ENCODE assay signal across 17 cellular contexts in the genomic region with DNA sequence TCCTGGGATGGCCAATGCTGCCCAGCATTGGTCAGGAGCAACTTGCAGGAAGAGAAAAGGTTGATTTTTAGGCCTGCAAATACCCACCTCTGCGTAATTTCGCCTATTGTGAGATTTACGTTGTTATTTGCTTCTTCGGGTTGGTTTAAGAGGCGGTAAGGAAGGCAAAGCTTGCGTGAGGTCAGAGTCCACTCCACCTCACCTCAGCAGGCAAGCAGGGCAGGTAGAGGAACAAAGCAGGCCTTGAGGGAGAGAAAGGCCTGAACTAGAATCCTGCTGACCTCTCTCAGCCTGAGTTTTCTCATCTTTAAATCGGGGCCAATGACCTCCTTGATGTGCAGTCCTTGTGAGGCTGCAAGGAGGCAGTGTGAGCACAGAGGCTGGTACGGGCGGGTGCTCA.
"Had no signal": no experiment of that assay in that cellular context is flagged by ENCODE, and none has a peak within 500 bp of the region (broad histone marks: within the 10 kb centered on the region; RNA-seq: fewer than 3 reads in every experiment).

No MANE protein-coding gene starts in this region.

- H3K36me3 Mint-ChIP-seq: activated naive CD4-positive, alpha-beta T cell treated with anti-CD3 and anti-CD28 coated beads, Interleukin-2, amount 50 U/mL, for 24 hours; naive thymus-derived CD4-positive, alpha-beta T cell had no signal

- H3K4me1 ChIP-seq: breast epithelium, gastrocnemius medialis, left ventricle myocardium inferior, parathyroid adenoma had no signal

- ATAC-seq: gastrocnemius medialis had no signal

- H3K9me3 ChIP-seq: adrenal gland, breast epithelium, gastrocnemius medialis, left ventricle myocardium inferior had no signal

- H3K4me3 ChIP-seq: adrenal gland, breast epithelium, gastrocnemius medialis, left ventricle myocardium inferior had no signal

- H3K27ac ChIP-seq: adrenal gland, breast epithelium, gastrocnemius medialis, left ventricle myocardium inferior, parathyroid adenoma had no signal

- H3K27ac Mint-ChIP-seq: activated naive CD4-positive, alpha-beta T cell treated with anti-CD3 and anti-CD28 coated beads, Interleukin-2, amount 50 U/mL, for 24 hours had no signal

- H2AFZ ChIP-seq: parathyroid adenoma had no signal

- DNase-seq: activated CD4-positive, alpha-beta T cell treated with anti-CD3 and anti-CD28 coated beads, Interleukin-2, amount 50 U/mL, for 1 hour; activated CD8-positive, alpha-beta memory T cell treated with anti-CD3 and anti-CD28 coated beads, Interleukin-2, amount 50 U/mL, for 4 hours; activated effector memory CD4-positive, alpha-beta T cell treated with Interleukin-2 at 50 U/mL for 16 hours; activated T-cell treated with anti-CD3 and anti-CD28 coated beads, Interleukin-2, amount 50 U/mL, for 48 hours; cortex of kidney; effector CD4-positive, alpha-beta T cell; naive thymus-derived CD4-positive, alpha-beta T cell; stimulated activated CD4-positive, alpha-beta T cell treated with anti-CD3 and anti-CD28 coated beads, Interleukin-4, amount 100 ng/mL, for 4 hours; stimulated activated naive CD4-positive, alpha-beta T cell; T-helper 1 cell; T-helper 9 cell had no signal

- H3K27me3 ChIP-seq: adrenal gland, breast epithelium had no signal

- H3K4me1 Mint-ChIP-seq: activated naive CD4-positive, alpha-beta T cell treated with anti-CD3 and anti-CD28 coated beads, Interleukin-2, amount 50 U/mL, for 24 hours had no signal

- H3K4me3 Mint-ChIP-seq: activated naive CD4-positive, alpha-beta T cell treated with anti-CD3 and anti-CD28 coated beads, Interleukin-2, amount 50 U/mL, for 24 hours had no signal

- H3K9ac ChIP-seq: parathyroid adenoma had no signal

- H3K27me3 Mint-ChIP-seq: activated naive CD4-positive, alpha-beta T cell treated with anti-CD3 and anti-CD28 coated beads, Interleukin-2, amount 50 U/mL, for 24 hours had no signal

- H3K36me3 ChIP-seq: adrenal gland, breast epithelium, gastrocnemius medialis, left ventricle myocardium inferior had no signal

- H3K9me3 Mint-ChIP-seq: activated naive CD4-positive, alpha-beta T cell treated with anti-CD3 and anti-CD28 coated beads, Interleukin-2, amount 50 U/mL, for 24 hours; naive thymus-derived CD4-positive, alpha-beta T cell had no signal
